Comparison of ENCODE assay signal across 1 cellular context in genomic region chr10:78544447-78545085, GRCh38.
TF ChIP-seq lines count a peak whose summit lies in the region.

No MANE protein-coding gene starts in this region.

TF ChIP-seq in GM23338, 12 proteins besides CTCF, POLR2A, EP300 and RAD21:
- TF ChIP-seq, protein P1, sequence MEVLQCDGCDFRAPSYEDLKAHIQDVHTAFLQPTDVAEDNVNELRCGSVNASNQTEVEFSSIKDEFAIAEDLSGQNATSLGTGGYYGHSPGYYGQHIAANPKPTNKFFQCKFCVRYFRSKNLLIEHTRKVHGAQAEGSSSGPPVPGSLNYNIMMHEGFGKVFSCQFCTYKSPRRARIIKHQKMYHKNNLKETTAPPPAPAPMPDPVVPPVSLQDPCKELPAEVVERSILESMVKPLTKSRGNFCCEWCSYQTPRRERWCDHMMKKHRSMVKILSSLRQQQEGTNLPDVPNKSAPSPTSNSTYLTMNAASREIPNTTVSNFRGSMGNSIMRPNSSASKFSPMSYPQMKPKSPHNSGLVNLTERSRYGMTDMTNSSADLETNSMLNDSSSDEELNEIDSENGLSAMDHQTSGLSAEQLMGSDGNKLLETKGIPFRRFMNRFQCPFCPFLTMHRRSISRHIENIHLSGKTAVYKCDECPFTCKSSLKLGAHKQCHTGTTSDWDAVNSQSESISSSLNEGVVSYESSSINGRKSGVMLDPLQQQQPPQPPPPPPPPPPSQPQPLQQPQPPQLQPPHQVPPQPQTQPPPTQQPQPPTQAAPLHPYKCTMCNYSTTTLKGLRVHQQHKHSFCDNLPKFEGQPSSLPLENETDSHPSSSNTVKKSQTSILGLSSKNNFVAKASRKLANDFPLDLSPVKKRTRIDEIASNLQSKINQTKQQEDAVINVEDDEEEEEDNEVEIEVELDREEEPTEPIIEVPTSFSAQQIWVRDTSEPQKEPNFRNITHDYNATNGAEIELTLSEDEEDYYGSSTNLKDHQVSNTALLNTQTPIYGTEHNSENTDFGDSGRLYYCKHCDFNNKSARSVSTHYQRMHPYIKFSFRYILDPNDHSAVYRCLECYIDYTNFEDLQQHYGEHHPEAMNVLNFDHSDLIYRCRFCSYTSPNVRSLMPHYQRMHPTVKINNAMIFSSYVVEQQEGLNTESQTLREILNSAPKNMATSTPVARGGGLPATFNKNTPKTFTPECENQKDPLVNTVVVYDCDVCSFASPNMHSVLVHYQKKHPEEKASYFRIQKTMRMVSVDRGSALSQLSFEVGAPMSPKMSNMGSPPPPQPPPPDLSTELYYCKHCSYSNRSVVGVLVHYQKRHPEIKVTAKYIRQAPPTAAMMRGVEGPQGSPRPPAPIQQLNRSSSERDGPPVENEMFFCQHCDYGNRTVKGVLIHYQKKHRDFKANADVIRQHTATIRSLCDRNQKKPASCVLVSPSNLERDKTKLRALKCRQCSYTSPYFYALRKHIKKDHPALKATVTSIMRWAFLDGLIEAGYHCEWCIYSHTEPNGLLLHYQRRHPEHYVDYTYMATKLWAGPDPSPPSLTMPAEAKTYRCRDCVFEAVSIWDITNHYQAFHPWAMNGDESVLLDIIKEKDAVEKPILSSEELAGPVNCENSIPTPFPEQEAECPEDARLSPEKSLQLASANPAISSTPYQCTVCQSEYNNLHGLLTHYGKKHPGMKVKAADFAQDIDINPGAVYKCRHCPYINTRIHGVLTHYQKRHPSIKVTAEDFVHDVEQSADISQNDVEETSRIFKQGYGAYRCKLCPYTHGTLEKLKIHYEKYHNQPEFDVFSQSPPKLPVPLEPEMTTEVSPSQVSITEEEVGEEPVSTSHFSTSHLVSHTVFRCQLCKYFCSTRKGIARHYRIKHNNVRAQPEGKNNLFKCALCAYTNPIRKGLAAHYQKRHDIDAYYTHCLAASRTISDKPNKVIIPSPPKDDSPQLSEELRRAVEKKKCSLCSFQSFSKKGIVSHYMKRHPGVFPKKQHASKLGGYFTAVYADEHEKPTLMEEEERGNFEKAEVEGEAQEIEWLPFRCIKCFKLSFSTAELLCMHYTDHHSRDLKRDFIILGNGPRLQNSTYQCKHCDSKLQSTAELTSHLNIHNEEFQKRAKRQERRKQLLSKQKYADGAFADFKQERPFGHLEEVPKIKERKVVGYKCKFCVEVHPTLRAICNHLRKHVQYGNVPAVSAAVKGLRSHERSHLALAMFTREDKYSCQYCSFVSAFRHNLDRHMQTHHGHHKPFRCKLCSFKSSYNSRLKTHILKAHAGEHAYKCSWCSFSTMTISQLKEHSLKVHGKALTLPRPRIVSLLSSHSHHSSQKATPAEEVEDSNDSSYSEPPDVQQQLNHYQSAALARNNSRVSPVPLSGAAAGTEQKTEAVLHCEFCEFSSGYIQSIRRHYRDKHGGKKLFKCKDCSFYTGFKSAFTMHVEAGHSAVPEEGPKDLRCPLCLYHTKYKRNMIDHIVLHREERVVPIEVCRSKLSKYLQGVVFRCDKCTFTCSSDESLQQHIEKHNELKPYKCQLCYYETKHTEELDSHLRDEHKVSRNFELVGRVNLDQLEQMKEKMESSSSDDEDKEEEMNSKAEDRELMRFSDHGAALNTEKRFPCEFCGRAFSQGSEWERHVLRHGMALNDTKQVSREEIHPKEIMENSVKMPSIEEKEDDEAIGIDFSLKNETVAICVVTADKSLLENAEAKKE (CRISPR knock-in tag; IDR thresholded peaks at IDR 0.05) = no peak
- TF ChIP-seq STAT1 (IDR thresholded peaks at IDR 0.05; ENCODE audit: unreplicated experiment) = no peak
- TF ChIP-seq EZH2phosphoT487 (IDR thresholded peaks at IDR 0.05; ENCODE audit: unreplicated experiment) = no peak
- TF ChIP-seq, protein P2, sequence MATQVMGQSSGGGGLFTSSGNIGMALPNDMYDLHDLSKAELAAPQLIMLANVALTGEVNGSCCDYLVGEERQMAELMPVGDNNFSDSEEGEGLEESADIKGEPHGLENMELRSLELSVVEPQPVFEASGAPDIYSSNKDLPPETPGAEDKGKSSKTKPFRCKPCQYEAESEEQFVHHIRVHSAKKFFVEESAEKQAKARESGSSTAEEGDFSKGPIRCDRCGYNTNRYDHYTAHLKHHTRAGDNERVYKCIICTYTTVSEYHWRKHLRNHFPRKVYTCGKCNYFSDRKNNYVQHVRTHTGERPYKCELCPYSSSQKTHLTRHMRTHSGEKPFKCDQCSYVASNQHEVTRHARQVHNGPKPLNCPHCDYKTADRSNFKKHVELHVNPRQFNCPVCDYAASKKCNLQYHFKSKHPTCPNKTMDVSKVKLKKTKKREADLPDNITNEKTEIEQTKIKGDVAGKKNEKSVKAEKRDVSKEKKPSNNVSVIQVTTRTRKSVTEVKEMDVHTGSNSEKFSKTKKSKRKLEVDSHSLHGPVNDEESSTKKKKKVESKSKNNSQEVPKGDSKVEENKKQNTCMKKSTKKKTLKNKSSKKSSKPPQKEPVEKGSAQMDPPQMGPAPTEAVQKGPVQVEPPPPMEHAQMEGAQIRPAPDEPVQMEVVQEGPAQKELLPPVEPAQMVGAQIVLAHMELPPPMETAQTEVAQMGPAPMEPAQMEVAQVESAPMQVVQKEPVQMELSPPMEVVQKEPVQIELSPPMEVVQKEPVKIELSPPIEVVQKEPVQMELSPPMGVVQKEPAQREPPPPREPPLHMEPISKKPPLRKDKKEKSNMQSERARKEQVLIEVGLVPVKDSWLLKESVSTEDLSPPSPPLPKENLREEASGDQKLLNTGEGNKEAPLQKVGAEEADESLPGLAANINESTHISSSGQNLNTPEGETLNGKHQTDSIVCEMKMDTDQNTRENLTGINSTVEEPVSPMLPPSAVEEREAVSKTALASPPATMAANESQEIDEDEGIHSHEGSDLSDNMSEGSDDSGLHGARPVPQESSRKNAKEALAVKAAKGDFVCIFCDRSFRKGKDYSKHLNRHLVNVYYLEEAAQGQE (IDR thresholded peaks at IDR 0.05; ENCODE audit: unreplicated experiment) = no peak
- TF ChIP-seq EZH2 (IDR thresholded peaks at IDR 0.05; ENCODE audit: low read depth, unreplicated experiment) = no peak
- TF ChIP-seq CREB1 (CRISPR knock-in tag; IDR thresholded peaks at IDR 0.05; ENCODE audit: low read depth) = no peak
- TF ChIP-seq POLR2AphosphoS5 (IDR thresholded peaks at IDR 0.05; ENCODE audit: low read depth) = no peak
- no peak for TF ChIP-seq JUNB (IDR thresholded peaks at IDR 0.05; ENCODE audit: unreplicated experiment)
- TF ChIP-seq ZNF331 (CRISPR knock-in tag; IDR thresholded peaks at IDR 0.05; ENCODE audit: low read depth) = no peak
- no peak for TF ChIP-seq NANOG (IDR thresholded peaks at IDR 0.05; ENCODE audit: borderline replicate concordance)
TF ChIP-seq in GM23338: peak in this region for 0.
